ENCODE assay signal across 1 cellular context in the genomic region with DNA sequence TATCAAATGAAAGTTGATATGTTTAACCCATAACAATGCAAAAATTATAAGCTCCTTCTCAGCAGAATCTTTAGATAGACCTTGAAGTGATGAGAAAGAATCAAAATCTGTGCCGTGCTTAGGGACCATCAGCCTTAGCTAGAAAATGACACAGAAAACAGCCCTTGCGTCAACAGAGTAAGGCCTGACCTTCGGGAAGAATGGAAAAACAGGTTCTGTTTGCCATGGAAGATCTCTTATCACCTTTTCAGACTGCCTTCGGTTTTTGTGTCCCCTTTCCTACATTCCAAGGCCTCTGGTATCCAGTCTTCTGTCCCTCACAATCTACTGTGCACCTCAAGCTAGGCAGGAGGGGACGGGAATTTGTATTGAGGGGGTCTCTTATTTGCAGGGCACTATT.
TF ChIP-seq lines count a peak whose summit lies in the region.

No MANE protein-coding gene starts in this region.

TF ChIP-seq in HepG2, 621 proteins besides CTCF, POLR2A, EP300 and RAD21 (continued from another document and continues in another):
- TF ChIP-seq, protein P1, sequence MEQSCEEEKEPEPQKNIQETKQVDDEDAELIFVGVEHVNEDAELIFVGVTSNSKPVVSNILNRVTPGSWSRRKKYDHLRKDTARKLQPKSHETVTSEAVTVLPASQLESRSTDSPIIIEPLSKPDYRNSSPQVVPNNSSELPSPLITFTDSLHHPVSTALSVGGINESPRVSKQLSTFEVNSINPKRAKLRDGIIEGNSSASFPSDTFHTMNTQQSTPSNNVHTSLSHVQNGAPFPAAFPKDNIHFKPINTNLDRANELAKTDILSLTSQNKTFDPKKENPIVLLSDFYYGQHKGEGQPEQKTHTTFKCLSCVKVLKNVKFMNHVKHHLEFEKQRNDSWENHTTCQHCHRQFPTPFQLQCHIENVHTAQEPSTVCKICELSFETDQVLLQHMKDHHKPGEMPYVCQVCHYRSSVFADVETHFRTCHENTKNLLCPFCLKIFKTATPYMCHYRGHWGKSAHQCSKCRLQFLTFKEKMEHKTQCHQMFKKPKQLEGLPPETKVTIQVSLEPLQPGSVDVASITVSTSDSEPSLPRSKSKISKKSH (CRISPR knock-in tag; IDR thresholded peaks at IDR 0.05; ENCODE audit: borderline replicate concordance): no peak
- TF ChIP-seq ZNF644 (CRISPR knock-in tag; IDR thresholded peaks at IDR 0.05; ENCODE audit: low read depth): peak; percentile 73; the same call in 1 of the 2 replicates
- TF ChIP-seq, protein P2, sequence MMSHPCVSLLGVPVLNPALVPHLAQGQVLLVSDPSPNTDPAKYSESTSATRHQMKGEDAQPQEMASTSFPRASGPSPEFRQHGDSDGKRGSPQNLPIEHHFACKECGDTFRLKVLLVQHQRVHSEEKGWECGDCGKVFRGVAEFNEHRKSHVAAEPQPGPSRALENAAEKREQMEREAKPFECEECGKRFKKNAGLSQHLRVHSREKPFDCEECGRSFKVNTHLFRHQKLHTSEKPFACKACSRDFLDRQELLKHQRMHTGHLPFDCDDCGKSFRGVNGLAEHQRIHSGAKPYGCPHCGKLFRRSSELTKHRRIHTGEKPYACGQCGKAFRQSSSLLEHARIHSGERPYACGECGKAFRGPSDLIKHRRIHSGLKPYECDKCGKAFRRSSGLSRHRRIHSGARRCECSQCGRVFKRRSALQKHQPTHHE (CRISPR knock-in tag; IDR thresholded peaks at IDR 0.05; ENCODE audit: borderline replicate concordance): no peak
- no peak for TF ChIP-seq HNRNPH1 (optimal IDR thresholded peaks at IDR 0.05; ENCODE audit: low read depth, low read length)
- TF ChIP-seq ZBTB33 (CRISPR knock-in tag; IDR thresholded peaks at IDR 0.05): no peak
- peak; percentile 78; the same call in 1 of the 2 replicates for TF ChIP-seq HMG20A (CRISPR knock-in tag; IDR thresholded peaks at IDR 0.05; ENCODE audit: borderline replicate concordance)
- no peak for TF ChIP-seq FOXA1 (IDR thresholded peaks at IDR 0.05)
- peak; percentile 62 for TF ChIP-seq FOXA1 (CRISPR knock-in tag; IDR thresholded peaks at IDR 0.05)
- peak; percentile 61 for TF ChIP-seq RARA (CRISPR knock-in tag; IDR thresholded peaks at IDR 0.05)
- TF ChIP-seq NR2F1 (CRISPR knock-in tag; IDR thresholded peaks at IDR 0.05): no peak
- TF ChIP-seq HOXA3 (CRISPR knock-in tag; IDR thresholded peaks at IDR 0.05): peak; percentile 55
- TF ChIP-seq ZNF7 (CRISPR knock-in tag; IDR thresholded peaks at IDR 0.05): no peak
- TF ChIP-seq ZNF124 (CRISPR knock-in tag; IDR thresholded peaks at IDR 0.05): no peak
- TF ChIP-seq IRF1 (CRISPR knock-in tag; IDR thresholded peaks at IDR 0.05; ENCODE audit: low read depth): no peak
- TF ChIP-seq PRPF4 (IDR thresholded peaks at IDR 0.05; ENCODE audit: low read depth, low read length, poor library complexity, severe bottlenecking): no peak
- TF ChIP-seq REPIN1 (CRISPR knock-in tag; IDR thresholded peaks at IDR 0.05; ENCODE audit: borderline replicate concordance, low read depth): no peak
- TF ChIP-seq FOXP1 (IDR thresholded peaks at IDR 0.05): no peak
- TF ChIP-seq FOXP1 (CRISPR knock-in tag; IDR thresholded peaks at IDR 0.05): peak; percentile 49; the same call in 1 of the 2 replicates
- no peak for TF ChIP-seq POGK (CRISPR knock-in tag; conservative IDR thresholded peaks at IDR 0.05)
- TF ChIP-seq CEBPB (IDR thresholded peaks at IDR 0.05; ENCODE audit: borderline replicate concordance, low read depth, low read length): no peak
- no peak for TF ChIP-seq NFKBIZ (CRISPR knock-in tag; IDR thresholded peaks at IDR 0.05)
- TF ChIP-seq ZIK1 (CRISPR knock-in tag; IDR thresholded peaks at IDR 0.05; ENCODE audit: borderline replicate concordance, low read depth): no peak
- TF ChIP-seq PRDM15 (CRISPR knock-in tag; IDR thresholded peaks at IDR 0.05): no peak
- TF ChIP-seq, protein P3, sequence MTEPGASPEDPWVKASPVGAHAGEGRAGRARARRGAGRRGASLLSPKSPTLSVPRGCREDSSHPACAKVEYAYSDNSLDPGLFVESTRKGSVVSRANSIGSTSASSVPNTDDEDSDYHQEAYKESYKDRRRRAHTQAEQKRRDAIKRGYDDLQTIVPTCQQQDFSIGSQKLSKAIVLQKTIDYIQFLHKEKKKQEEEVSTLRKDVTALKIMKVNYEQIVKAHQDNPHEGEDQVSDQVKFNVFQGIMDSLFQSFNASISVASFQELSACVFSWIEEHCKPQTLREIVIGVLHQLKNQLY (CRISPR knock-in tag; IDR thresholded peaks at IDR 0.05): no peak
- TF ChIP-seq ZBTB46 (CRISPR knock-in tag; IDR thresholded peaks at IDR 0.05; ENCODE audit: borderline replicate concordance): no peak
- TF ChIP-seq ZNF674 (CRISPR knock-in tag; IDR thresholded peaks at IDR 0.05; ENCODE audit: low read depth): no peak
- no peak for TF ChIP-seq TSC22D2 (CRISPR knock-in tag; IDR thresholded peaks at IDR 0.05; ENCODE audit: borderline replicate concordance)
- no peak for TF ChIP-seq ZBTB42 (CRISPR knock-in tag; IDR thresholded peaks at IDR 0.05)
- no peak for TF ChIP-seq YEATS4 (CRISPR knock-in tag; IDR thresholded peaks at IDR 0.05; ENCODE audit: borderline replicate concordance)
- TF ChIP-seq SOX5 (CRISPR knock-in tag; IDR thresholded peaks at IDR 0.05; ENCODE audit: borderline replicate concordance): peak; percentile 65; the same call in 1 of the 2 replicates
- TF ChIP-seq ATF6 (CRISPR knock-in tag; conservative IDR thresholded peaks at IDR 0.05): no peak
- peak; percentile 69 for TF ChIP-seq CEBPG (CRISPR knock-in tag; IDR thresholded peaks at IDR 0.05)
- no peak for TF ChIP-seq MYC (CRISPR knock-in tag; IDR thresholded peaks at IDR 0.05; ENCODE audit: borderline replicate concordance)
- TF ChIP-seq ESRRA (CRISPR knock-in tag; IDR thresholded peaks at IDR 0.05; ENCODE audit: low read depth): no peak
- peak; percentile 84 for TF ChIP-seq ZMYM4 (CRISPR knock-in tag; IDR thresholded peaks at IDR 0.05)
- TF ChIP-seq ZFP62 (CRISPR knock-in tag; IDR thresholded peaks at IDR 0.05): no peak
- TF ChIP-seq, protein P4, sequence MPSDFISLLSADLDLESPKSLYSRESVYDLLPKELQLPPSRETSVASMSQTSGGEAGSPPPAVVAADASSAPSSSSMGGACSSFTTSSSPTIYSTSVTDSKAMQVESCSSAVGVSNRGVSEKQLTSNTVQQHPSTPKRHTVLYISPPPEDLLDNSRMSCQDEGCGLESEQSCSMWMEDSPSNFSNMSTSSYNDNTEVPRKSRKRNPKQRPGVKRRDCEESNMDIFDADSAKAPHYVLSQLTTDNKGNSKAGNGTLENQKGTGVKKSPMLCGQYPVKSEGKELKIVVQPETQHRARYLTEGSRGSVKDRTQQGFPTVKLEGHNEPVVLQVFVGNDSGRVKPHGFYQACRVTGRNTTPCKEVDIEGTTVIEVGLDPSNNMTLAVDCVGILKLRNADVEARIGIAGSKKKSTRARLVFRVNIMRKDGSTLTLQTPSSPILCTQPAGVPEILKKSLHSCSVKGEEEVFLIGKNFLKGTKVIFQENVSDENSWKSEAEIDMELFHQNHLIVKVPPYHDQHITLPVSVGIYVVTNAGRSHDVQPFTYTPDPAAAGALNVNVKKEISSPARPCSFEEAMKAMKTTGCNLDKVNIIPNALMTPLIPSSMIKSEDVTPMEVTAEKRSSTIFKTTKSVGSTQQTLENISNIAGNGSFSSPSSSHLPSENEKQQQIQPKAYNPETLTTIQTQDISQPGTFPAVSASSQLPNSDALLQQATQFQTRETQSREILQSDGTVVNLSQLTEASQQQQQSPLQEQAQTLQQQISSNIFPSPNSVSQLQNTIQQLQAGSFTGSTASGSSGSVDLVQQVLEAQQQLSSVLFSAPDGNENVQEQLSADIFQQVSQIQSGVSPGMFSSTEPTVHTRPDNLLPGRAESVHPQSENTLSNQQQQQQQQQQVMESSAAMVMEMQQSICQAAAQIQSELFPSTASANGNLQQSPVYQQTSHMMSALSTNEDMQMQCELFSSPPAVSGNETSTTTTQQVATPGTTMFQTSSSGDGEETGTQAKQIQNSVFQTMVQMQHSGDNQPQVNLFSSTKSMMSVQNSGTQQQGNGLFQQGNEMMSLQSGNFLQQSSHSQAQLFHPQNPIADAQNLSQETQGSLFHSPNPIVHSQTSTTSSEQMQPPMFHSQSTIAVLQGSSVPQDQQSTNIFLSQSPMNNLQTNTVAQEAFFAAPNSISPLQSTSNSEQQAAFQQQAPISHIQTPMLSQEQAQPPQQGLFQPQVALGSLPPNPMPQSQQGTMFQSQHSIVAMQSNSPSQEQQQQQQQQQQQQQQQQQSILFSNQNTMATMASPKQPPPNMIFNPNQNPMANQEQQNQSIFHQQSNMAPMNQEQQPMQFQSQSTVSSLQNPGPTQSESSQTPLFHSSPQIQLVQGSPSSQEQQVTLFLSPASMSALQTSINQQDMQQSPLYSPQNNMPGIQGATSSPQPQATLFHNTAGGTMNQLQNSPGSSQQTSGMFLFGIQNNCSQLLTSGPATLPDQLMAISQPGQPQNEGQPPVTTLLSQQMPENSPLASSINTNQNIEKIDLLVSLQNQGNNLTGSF (CRISPR knock-in tag; IDR thresholded peaks at IDR 0.05): no peak
